In the genomic region with DNA sequence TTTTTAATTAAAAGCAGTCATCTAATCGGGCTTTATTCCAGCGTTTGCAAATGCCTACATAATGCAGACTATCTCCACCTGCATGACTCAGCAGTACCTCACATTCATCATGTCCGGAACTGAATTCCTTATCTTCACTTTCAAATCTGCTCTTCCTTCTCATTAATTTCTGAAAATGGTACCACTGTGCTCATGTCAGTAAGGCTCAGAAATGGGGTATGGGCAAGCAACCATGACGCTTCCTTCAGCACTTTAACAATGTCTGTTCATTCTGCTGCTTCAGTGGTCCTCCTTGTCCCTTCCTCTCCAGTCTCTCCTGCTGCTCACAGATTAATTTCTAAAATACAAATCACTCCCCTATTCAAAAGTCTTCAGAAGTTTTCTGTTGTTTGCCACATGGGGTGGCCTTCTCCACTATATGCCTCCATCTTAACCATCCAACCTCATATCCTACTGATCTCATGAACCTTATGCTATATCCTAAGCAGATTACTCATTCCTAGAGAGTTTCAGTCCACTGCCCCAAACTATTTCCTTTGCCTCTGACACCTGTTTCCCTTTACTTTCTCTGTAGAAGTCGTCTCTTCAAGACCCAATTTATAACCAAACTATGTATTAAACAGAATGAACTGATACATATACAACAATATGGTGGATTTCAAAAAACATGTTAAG, we compare ENCODE assay signal across 1 cellular context.
A peak's percentile ranks its signal among the peaks of the same experiment; 100 is the strongest.
TF ChIP-seq lines count a peak whose summit lies in the region.

No MANE protein-coding gene starts in this region.

TF ChIP-seq in K562, 482 proteins besides CTCF, POLR2A, EP300 and RAD21 (continued from another document and continues in another):
- TF ChIP-seq HDAC3 (IDR thresholded peaks at IDR 0.05; ENCODE audit: borderline replicate concordance, partially characterized antibody) (no peak), ZNF76 (CRISPR knock-in tag; IDR thresholded peaks at IDR 0.05; ENCODE audit: borderline replicate concordance) (no peak), GTF2F1 (IDR thresholded peaks at IDR 0.05; ENCODE audit: low read depth, low read length) (no peak), ZNF311 (CRISPR knock-in tag; IDR thresholded peaks at IDR 0.05) (no peak), ETV1 (tag; conservative IDR thresholded peaks at IDR 0.05; ENCODE audit: low read depth) (peak; percentile 91), CBFA2T2 (conservative IDR thresholded peaks at IDR 0.05) (no peak), POLR3A (IDR thresholded peaks at IDR 0.05; ENCODE audit: borderline replicate concordance, extremely low read depth, insufficient read depth, insufficient read length) (no peak), RBM34 (IDR thresholded peaks at IDR 0.05; ENCODE audit: borderline replicate concordance, insufficient read depth, low read length) (no peak), TCF3 (CRISPR knock-in tag; IDR thresholded peaks at IDR 0.05) (no peak), ZNF696 (CRISPR knock-in tag; conservative IDR thresholded peaks at IDR 0.05) (no peak), TAF1 (IDR thresholded peaks at IDR 0.05; ENCODE audit: control insufficient read depth, extremely low read depth, insufficient read depth, low read length, severe bottlenecking) (no peak), ILF3 (IDR thresholded peaks at IDR 0.05; ENCODE audit: borderline replicate concordance) (no peak), ZC3H4 (CRISPR knock-in tag; IDR thresholded peaks at IDR 0.05; ENCODE audit: borderline replicate concordance) (no peak), IRF2 (CRISPR knock-in tag; IDR thresholded peaks at IDR 0.05) (no peak), KAT2B (IDR thresholded peaks at IDR 0.05; ENCODE audit: low read depth, low read length) (no peak), RCOR1 (IDR thresholded peaks at IDR 0.05; ENCODE audit: borderline replicate concordance in 1 of 2, low read depth in 2 of 2, low read length in 2 of 2) (peak in 1 of 2 experiments; percentile 87; a peak in 2 of 4 replicates), ZNF75A (CRISPR knock-in tag; IDR thresholded peaks at IDR 0.05) (no peak), ZSCAN32 (CRISPR knock-in tag; IDR thresholded peaks at IDR 0.05) (no peak), EZH2 (IDR thresholded peaks at IDR 0.05; ENCODE audit: borderline replicate concordance, low read depth, low read length) (no peak), ZNF133 (CRISPR knock-in tag; IDR thresholded peaks at IDR 0.05) (no peak), HDAC1 (IDR thresholded peaks at IDR 0.05) (peak in 1 of 2 experiments; percentile 39; a peak in 1 of 4 replicates), MXI1 (IDR thresholded peaks at IDR 0.05; ENCODE audit: low read depth, low read length) (no peak), SREBF2 (CRISPR knock-in tag; IDR thresholded peaks at IDR 0.05) (no peak), ZNF766 (CRISPR knock-in tag; conservative IDR thresholded peaks at IDR 0.05) (no peak), SMC3 (conservative IDR thresholded peaks at IDR 0.05; ENCODE audit: insufficient read depth, low read depth, low read length) (no peak), MECOM (CRISPR knock-in tag; IDR thresholded peaks at IDR 0.05) (peak; percentile 83), ARNT (IDR thresholded peaks at IDR 0.05) (0 out of 4 replicates have a peak, but pooled peaks have one; percentile 13 to 57), GABPB1 (CRISPR knock-in tag; IDR thresholded peaks at IDR 0.05) (no peak)
- TF ChIP-seq, protein P1, sequence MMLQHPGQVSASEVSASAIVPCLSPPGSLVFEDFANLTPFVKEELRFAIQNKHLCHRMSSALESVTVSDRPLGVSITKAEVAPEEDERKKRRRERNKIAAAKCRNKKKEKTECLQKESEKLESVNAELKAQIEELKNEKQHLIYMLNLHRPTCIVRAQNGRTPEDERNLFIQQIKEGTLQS (IDR thresholded peaks at IDR 0.05), result peak; percentile 82
- TF ChIP-seq, protein P1 (CRISPR knock-in tag; conservative IDR thresholded peaks at IDR 0.05), result no peak
- TF ChIP-seq, protein P2, sequence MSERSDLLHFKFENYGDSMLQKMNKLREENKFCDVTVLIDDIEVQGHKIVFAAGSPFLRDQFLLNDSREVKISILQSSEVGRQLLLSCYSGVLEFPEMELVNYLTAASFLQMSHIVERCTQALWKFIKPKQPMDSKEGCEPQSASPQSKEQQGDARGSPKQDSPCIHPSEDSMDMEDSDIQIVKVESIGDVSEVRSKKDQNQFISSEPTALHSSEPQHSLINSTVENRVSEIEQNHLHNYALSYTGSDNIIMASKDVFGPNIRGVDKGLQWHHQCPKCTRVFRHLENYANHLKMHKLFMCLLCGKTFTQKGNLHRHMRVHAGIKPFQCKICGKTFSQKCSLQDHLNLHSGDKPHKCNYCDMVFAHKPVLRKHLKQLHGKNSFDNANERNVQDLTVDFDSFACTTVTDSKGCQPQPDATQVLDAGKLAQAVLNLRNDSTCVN (CRISPR knock-in tag; IDR thresholded peaks at IDR 0.05), result 0 out of 2 replicates have a peak, but pooled peaks have one; percentile 11
- TF ChIP-seq, protein P3, sequence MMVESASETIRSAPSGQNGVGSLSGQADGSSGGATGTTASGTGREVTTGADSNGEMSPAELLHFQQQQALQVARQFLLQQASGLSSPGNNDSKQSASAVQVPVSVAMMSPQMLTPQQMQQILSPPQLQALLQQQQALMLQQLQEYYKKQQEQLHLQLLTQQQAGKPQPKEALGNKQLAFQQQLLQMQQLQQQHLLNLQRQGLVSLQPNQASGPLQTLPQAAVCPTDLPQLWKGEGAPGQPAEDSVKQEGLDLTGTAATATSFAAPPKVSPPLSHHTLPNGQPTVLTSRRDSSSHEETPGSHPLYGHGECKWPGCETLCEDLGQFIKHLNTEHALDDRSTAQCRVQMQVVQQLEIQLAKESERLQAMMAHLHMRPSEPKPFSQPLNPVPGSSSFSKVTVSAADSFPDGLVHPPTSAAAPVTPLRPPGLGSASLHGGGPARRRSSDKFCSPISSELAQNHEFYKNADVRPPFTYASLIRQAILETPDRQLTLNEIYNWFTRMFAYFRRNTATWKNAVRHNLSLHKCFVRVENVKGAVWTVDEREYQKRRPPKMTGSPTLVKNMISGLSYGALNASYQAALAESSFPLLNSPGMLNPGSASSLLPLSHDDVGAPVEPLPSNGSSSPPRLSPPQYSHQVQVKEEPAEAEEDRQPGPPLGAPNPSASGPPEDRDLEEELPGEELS (CRISPR knock-in tag; IDR thresholded peaks at IDR 0.05; ENCODE audit: borderline replicate concordance), result no peak
- TF ChIP-seq, protein P4, sequence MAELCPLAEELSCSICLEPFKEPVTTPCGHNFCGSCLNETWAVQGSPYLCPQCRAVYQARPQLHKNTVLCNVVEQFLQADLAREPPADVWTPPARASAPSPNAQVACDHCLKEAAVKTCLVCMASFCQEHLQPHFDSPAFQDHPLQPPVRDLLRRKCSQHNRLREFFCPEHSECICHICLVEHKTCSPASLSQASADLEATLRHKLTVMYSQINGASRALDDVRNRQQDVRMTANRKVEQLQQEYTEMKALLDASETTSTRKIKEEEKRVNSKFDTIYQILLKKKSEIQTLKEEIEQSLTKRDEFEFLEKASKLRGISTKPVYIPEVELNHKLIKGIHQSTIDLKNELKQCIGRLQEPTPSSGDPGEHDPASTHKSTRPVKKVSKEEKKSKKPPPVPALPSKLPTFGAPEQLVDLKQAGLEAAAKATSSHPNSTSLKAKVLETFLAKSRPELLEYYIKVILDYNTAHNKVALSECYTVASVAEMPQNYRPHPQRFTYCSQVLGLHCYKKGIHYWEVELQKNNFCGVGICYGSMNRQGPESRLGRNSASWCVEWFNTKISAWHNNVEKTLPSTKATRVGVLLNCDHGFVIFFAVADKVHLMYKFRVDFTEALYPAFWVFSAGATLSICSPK (IDR thresholded peaks at IDR 0.05; ENCODE audit: borderline replicate concordance), result no peak
- TF ChIP-seq, protein P5, sequence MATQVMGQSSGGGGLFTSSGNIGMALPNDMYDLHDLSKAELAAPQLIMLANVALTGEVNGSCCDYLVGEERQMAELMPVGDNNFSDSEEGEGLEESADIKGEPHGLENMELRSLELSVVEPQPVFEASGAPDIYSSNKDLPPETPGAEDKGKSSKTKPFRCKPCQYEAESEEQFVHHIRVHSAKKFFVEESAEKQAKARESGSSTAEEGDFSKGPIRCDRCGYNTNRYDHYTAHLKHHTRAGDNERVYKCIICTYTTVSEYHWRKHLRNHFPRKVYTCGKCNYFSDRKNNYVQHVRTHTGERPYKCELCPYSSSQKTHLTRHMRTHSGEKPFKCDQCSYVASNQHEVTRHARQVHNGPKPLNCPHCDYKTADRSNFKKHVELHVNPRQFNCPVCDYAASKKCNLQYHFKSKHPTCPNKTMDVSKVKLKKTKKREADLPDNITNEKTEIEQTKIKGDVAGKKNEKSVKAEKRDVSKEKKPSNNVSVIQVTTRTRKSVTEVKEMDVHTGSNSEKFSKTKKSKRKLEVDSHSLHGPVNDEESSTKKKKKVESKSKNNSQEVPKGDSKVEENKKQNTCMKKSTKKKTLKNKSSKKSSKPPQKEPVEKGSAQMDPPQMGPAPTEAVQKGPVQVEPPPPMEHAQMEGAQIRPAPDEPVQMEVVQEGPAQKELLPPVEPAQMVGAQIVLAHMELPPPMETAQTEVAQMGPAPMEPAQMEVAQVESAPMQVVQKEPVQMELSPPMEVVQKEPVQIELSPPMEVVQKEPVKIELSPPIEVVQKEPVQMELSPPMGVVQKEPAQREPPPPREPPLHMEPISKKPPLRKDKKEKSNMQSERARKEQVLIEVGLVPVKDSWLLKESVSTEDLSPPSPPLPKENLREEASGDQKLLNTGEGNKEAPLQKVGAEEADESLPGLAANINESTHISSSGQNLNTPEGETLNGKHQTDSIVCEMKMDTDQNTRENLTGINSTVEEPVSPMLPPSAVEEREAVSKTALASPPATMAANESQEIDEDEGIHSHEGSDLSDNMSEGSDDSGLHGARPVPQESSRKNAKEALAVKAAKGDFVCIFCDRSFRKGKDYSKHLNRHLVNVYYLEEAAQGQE (CRISPR knock-in tag; IDR thresholded peaks at IDR 0.05; ENCODE audit: low read depth), result no peak
- TF ChIP-seq, protein P6, sequence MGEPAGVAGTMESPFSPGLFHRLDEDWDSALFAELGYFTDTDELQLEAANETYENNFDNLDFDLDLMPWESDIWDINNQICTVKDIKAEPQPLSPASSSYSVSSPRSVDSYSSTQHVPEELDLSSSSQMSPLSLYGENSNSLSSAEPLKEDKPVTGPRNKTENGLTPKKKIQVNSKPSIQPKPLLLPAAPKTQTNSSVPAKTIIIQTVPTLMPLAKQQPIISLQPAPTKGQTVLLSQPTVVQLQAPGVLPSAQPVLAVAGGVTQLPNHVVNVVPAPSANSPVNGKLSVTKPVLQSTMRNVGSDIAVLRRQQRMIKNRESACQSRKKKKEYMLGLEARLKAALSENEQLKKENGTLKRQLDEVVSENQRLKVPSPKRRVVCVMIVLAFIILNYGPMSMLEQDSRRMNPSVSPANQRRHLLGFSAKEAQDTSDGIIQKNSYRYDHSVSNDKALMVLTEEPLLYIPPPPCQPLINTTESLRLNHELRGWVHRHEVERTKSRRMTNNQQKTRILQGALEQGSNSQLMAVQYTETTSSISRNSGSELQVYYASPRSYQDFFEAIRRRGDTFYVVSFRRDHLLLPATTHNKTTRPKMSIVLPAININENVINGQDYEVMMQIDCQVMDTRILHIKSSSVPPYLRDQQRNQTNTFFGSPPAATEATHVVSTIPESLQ (CRISPR knock-in tag; IDR thresholded peaks at IDR 0.05), result no peak
- TF ChIP-seq, protein P7, sequence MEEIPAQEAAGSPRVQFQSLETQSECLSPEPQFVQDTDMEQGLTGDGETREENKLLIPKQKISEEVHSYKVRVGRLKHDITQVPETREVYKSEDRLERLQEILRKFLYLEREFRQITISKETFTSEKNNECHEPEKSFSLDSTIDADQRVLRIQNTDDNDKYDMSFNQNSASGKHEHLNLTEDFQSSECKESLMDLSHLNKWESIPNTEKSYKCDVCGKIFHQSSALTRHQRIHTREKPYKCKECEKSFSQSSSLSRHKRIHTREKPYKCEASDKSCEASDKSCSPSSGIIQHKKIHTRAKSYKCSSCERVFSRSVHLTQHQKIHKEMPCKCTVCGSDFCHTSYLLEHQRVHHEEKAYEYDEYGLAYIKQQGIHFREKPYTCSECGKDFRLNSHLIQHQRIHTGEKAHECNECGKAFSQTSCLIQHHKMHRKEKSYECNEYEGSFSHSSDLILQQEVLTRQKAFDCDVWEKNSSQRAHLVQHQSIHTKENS (CRISPR knock-in tag; IDR thresholded peaks at IDR 0.05), result no peak
- TF ChIP-seq, protein P8, sequence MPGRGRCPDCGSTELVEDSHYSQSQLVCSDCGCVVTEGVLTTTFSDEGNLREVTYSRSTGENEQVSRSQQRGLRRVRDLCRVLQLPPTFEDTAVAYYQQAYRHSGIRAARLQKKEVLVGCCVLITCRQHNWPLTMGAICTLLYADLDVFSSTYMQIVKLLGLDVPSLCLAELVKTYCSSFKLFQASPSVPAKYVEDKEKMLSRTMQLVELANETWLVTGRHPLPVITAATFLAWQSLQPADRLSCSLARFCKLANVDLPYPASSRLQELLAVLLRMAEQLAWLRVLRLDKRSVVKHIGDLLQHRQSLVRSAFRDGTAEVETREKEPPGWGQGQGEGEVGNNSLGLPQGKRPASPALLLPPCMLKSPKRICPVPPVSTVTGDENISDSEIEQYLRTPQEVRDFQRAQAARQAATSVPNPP (IDR thresholded peaks at IDR 0.05; ENCODE audit: borderline replicate concordance, insufficient read depth, insufficient read length), result no peak
- TF ChIP-seq, protein P9, sequence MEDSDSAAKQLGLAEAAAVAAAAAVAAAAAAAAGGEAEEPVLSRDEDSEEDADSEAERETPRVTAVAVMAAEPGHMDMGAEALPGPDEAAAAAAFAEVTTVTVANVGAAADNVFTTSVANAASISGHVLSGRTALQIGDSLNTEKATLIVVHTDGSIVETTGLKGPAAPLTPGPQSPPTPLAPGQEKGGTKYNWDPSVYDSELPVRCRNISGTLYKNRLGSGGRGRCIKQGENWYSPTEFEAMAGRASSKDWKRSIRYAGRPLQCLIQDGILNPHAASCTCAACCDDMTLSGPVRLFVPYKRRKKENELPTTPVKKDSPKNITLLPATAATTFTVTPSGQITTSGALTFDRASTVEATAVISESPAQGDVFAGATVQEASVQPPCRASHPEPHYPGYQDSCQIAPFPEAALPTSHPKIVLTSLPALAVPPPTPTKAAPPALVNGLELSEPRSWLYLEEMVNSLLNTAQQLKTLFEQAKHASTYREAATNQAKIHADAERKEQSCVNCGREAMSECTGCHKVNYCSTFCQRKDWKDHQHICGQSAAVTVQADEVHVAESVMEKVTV (CRISPR knock-in tag; IDR thresholded peaks at IDR 0.05), result no peak
- TF ChIP-seq, protein P10, sequence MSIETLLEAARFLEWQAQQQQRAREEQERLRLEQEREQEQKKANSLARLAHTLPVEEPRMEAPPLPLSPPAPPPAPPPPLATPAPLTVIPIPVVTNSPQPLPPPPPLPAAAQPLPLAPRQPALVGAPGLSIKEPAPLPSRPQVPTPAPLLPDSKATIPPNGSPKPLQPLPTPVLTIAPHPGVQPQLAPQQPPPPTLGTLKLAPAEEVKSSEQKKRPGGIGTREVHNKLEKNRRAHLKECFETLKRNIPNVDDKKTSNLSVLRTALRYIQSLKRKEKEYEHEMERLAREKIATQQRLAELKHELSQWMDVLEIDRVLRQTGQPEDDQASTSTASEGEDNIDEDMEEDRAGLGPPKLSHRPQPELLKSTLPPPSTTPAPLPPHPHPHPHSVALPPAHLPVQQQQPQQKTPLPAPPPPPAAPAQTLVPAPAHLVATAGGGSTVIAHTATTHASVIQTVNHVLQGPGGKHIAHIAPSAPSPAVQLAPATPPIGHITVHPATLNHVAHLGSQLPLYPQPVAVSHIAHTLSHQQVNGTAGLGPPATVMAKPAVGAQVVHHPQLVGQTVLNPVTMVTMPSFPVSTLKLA (conservative IDR thresholded peaks at IDR 0.05), result 0 out of 4 replicates have a peak, but pooled peaks of 1 of the 2 experiments have one; percentile 31
